ENCODE assay signal across 21 cellular contexts in genomic region chr17:65978881-65979280, GRCh38.
"Had no signal": no experiment of that assay in that cellular context is flagged by ENCODE, and none has a peak within 500 bp of the region (broad histone marks: within the 10 kb centered on the region; RNA-seq: fewer than 3 reads in every experiment).

No MANE protein-coding gene starts in this region.

- H3K27me3 ChIP-seq: ascending aorta, body of pancreas had no signal

- H3K27ac ChIP-seq: ascending aorta, body of pancreas, PC-9, WERI-Rb-1 had no signal

- H2AFZ ChIP-seq: PC-9 had no signal

- DNase-seq: activated CD4-positive, alpha-beta T cell treated with anti-CD3 and anti-CD28 coated beads for 36 hours; activated CD8-positive, alpha-beta memory T cell treated with anti-CD3 and anti-CD28 coated beads, Interleukin-2, amount 50 U/mL, for 48 hours; activated CD8-positive, alpha-beta T cell treated with anti-CD3 and anti-CD28 coated beads for 36 hours; activated naive CD4-positive, alpha-beta T cell; activated T-cell treated with anti-CD3 and anti-CD28 coated beads, Interleukin-2, amount 50 U/mL, for 1 hour; amniotic stem cell; body of pancreas; central memory CD4-positive, alpha-beta T cell; KG1; NCI-H1048; NCI-H146; NCI-H187 treated with DMSO at 0.1 percent for 48 hours; NCI-H2081 treated with DMSO at 0.1 percent for 48 hours; NCI-H446; PC-9; SIG-M5; SK-N-SH; T-helper 1 cell; WERI-Rb-1 had no signal

- H3K9ac ChIP-seq: SK-N-SH had no signal

- H3K4me3 ChIP-seq: ascending aorta, body of pancreas, PC-9 had no signal

- H3K4me2 ChIP-seq: PC-9, SK-N-SH had no signal

- H3K4me1 ChIP-seq: ascending aorta, body of pancreas had no signal

- ATAC-seq: activated CD4-positive, alpha-beta T cell treated with anti-CD3 and anti-CD28 coated beads for 36 hours; activated CD8-positive, alpha-beta T cell treated with anti-CD3 and anti-CD28 coated beads for 36 hours; body of pancreas had no signal

- H3K9me3 ChIP-seq: ascending aorta, body of pancreas, SK-N-SH had no signal

- H3K36me3 ChIP-seq: ascending aorta, WERI-Rb-1 had no signal

- H3K9me2 ChIP-seq: SK-N-SH had no signal

- FAIRE-seq: bronchial epithelial cell had no signal
